8 cellular contexts compared by ENCODE assay signal in the genomic region with DNA sequence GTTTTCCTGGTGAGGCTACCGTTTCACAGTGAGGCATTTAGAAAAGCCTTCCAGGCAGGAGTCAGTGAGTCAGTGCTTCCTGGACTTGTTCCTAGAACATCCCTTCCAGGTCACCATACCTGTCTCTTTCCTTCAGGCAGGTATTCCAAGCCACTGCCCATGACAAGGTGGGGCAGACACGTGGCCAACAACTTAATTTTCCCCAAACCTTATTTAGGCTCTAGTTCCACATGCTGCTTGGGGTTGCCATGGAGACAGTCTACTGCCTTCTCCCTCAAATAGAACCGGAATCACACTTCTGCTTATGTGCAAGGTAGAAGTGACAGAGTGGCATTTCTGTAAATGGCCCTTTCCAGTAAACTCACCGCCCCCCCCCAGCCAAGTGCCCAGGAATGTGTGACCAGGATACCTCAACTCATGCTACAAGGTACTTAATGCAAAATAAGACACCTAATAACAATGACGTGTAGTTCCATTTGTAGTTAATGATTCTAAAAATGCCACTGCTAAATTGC.
DNase-seq lines count a peak whose midpoint lies in the region; ATAC-seq, FAIRE-seq and TF ChIP-seq lines count a peak whose summit lies in the region.

No MANE protein-coding gene starts in this region.

- H3K9me2 ChIP-seq in GM23248 (ENCODE audit: insufficient read depth): no peaks in the 10 kb centered on the region

- ATAC-seq in GM18502 (IDR thresholded peaks at IDR 0.05; ENCODE audit: poor library complexity, unreplicated experiment): peak; percentile 76

- peaks cover 11% of the 10 kb centered on the region; the same call in 1 of the 2 replicates for H3K79me2 ChIP-seq in GM23248 (ENCODE audit: insufficient read depth)

- no peak for FAIRE-seq in kidney (lab: Jason Lieb, UNC)

- no peak overlapping the region for H2AFZ ChIP-seq in GM23248

- H3K4me3 ChIP-seq in GM23248 (no peak overlapping the region), kidney (ENCODE audit: low read length in 2 of 2) (no peak overlapping the region)

- no peaks in the 10 kb centered on the region for H3K27me3 ChIP-seq in GM23248 (replicated peaks; ENCODE audit: insufficient read depth)

- no peaks in the 10 kb centered on the region for H3K9me3 ChIP-seq in GM23248 (ENCODE audit: low read depth)
- no peaks in the 10 kb centered on the region for H3K9me3 ChIP-seq in kidney (ENCODE audit: control insufficient read depth in 1 of 2, low read length in 2 of 2)

- no peaks in the 10 kb centered on the region for H3F3A ChIP-seq in GM23248 (ENCODE audit: insufficient read depth)

- WGBS in GM23248 (ENCODE audit: low coverage in 1 of 2, low lambda C conversion rate in 2 of 2, missing lambda C conversion rate in 2 of 2), 2 experiments: 73 to 75% methylated on average over 5 of the region's 5 CpGs

- no peak overlapping the region for H3K4me2 ChIP-seq in GM23248 (ENCODE audit: unreplicated experiment)

- H3K4me1 ChIP-seq in GM23248 (ENCODE audit: insufficient read depth) (peaks cover 2% of the 10 kb centered on the region; the same call in 1 of the 2 replicates), kidney (ENCODE audit: control insufficient read depth in 1 of 2, insufficient read depth in 1 of 2, low read depth in 1 of 2, low read length in 2 of 2) (peaks cover 8 to 11% of the 10 kb centered on the region in 2 donors)

- no peaks in the 10 kb centered on the region for H4K20me1 ChIP-seq in GM23248 (ENCODE audit: insufficient read depth)

- peak; percentile 30 for DNase-seq in GM23248
- DNase-seq in NAMALWA (ENCODE audit: low spot score): peak; percentile 84
- peak; percentile 94 for DNase-seq in kidney
- DNase-seq in GM03348 (ENCODE audit: low spot score): no peak
- DNase-seq in NCI-H446 treated with DMSO at 0.1 percent for 48 hours (lab: John Stamatoyannopoulos, UW): no peak
- no peak for DNase-seq in activated CD8-positive, alpha-beta memory T cell treated with anti-CD3 and anti-CD28 coated beads for 24 hours
- DNase-seq in activated CD4-positive, alpha-beta T cell treated with anti-CD3 and anti-CD28 coated beads, Interleukin-2, amount 50 U/mL, for 1 hour: no peak

- H3K9ac ChIP-seq in GM23248 (no peak overlapping the region), kidney (ENCODE audit: low read length in 2 of 2) (peak overlapping the region in 1 of 2 donors; percentile 1)

- no peaks in the 10 kb centered on the region for H3K36me3 ChIP-seq in GM23248 (ENCODE audit: low read depth)
- no peaks in the 10 kb centered on the region for H3K36me3 ChIP-seq in kidney (ENCODE audit: control insufficient read depth in 1 of 2, insufficient read depth in 2 of 2, low read length in 2 of 2)

- no peak for TF ChIP-seq CTCF in kidney (IDR thresholded peaks at IDR 0.05; ENCODE audit: borderline replicate concordance, extremely low read depth, insufficient read depth)

- H3K27ac ChIP-seq in GM23248 (no peak overlapping the region), kidney (ENCODE audit: low read depth in 2 of 2, low read length in 2 of 2) (peak overlapping the region; percentile 23 to 63)

- in situ Hi-C loops in GM23248 (cut with MboI): no loop called here

- intact Hi-C loops in kidney (cut with DNase I): no loop called here

Comparison
In these comparisons a context has a peak if more than half of its experiments do, and no peak if none do; other contexts are left out.
1. DNase-seq: peak in GM23248 (single experiment), NAMALWA (single experiment) and kidney (single experiment); none in GM03348 (single experiment), NCI-H446 treated with DMSO at 0.1 percent for 48 hours (single experiment), activated CD8-positive, alpha-beta memory T cell treated with anti-CD3 and anti-CD28 coated beads for 24 hours (single experiment) and activated CD4-positive, alpha-beta T cell treated with anti-CD3 and anti-CD28 coated beads, Interleukin-2, amount 50 U/mL, for 1 hour (single experiment).